In genomic region chr5:165999693-166000092, GRCh38 we compare ENCODE assay signal across 21 cellular contexts.
A peak's percentile ranks its signal among the peaks of the same experiment; 100 is the strongest.
DNase-seq lines count a peak whose midpoint lies in the region; ATAC-seq, FAIRE-seq and TF ChIP-seq lines count a peak whose summit lies in the region.
"Had no signal": no experiment of that assay in that cellular context is flagged by ENCODE, and none has a peak within 500 bp of the region (broad histone marks: within the 10 kb centered on the region; RNA-seq: fewer than 3 reads in every experiment).

No MANE protein-coding gene starts in this region.

- 21% methylated on average over 4 of the region's 4 CpGs for WGBS in SK-N-SH (ENCODE audit: low lambda C conversion rate)
- WGBS in H1 (ENCODE audit: extremely low coverage in 1 of 2, insufficient coverage in 1 of 2, insufficient read length in 1 of 2, insufficient replicate concordance in 2 of 2, low coverage in 1 of 2, low lambda C conversion rate in 2 of 2, missing lambda C conversion rate in 1 of 2), 2 experiments: 94% methylated on average over 4 of the region's 4 CpGs; no CpG with 5 or more reads in 1 of the 2 experiments

- no peak for DNase-seq in SK-N-SH
- no peak for DNase-seq in H1 (ENCODE audit: low read depth in 1 of 2, low spot score in 2 of 2)
- no peak for DNase-seq in gastrocnemius medialis
- DNase-seq in DMS79 treated with DMSO at 0.1 percent for 48 hours (lab: John Stamatoyannopoulos, UW): no peak
- DNase-seq: 8988T; ACHN; BE2C; C1 segment of cervical spinal cord; CD4-positive, alpha-beta memory T cell; CD4-positive, CD25-positive, alpha-beta regulatory T cell; CD8-positive, alpha-beta memory T cell; COR-L47; DND-41; EL; GDM1 had no signal

- H3K79me1 ChIP-seq in H1 (ENCODE audit: low read depth, low read length): no peaks in the 10 kb centered on the region

- peak; percentile 24 for FAIRE-seq in H1 (lab: Jason Lieb, UNC)
- FAIRE-seq: A204.1, GM12878, GM12892, GM18507 had no signal

- no peak overlapping the region for H3K4ac ChIP-seq in H1 (replicated peaks; ENCODE audit: insufficient read length, low read depth, low read length)

- H3K4me3 ChIP-seq in SK-N-SH (ENCODE audit: low read depth in 2 of 2, low read length in 1 of 2) (no peak overlapping the region), H1 (ENCODE audit: extremely low read depth in 1 of 4, insufficient read depth in 2 of 4, low read depth in 3 of 4, low read length in 4 of 4) (no peak overlapping the region), gastrocnemius medialis (no peak overlapping the region)
- H3K4me3 ChIP-seq: BLaER1, GM12878 had no signal

- H3K36me3 ChIP-seq in SK-N-SH (replicated peaks in 1 of 2; ENCODE audit: control insufficient read depth in 1 of 2, insufficient read depth in 2 of 2, low read length in 1 of 2) (no peaks in the 10 kb centered on the region), H1 (ENCODE audit: control insufficient read depth in 2 of 4, insufficient read depth in 4 of 4, low read length in 3 of 4) (no peaks in the 10 kb centered on the region), gastrocnemius medialis (no peaks in the 10 kb centered on the region)
- H3K36me3 ChIP-seq: BE2C, BLaER1 had no signal

- TF ChIP-seq CTCF in SK-N-SH (IDR thresholded peaks at IDR 0.05): no peak
- no peak for TF ChIP-seq CTCF in H1 (IDR thresholded peaks at IDR 0.05; ENCODE audit: control extremely low read depth in 1 of 3, insufficient read depth in 1 of 3, low read depth in 1 of 3, low read length in 3 of 3)
- TF ChIP-seq CTCF in gastrocnemius medialis (IDR thresholded peaks at IDR 0.05 in 4 of 5, conservative IDR thresholded peaks at IDR 0.05 in 1 of 5): no peak

- H2AFZ ChIP-seq in SK-N-SH (ENCODE audit: low read depth): no peak overlapping the region
- no peak overlapping the region; the same call in 1 of the 2 replicates for H2AFZ ChIP-seq in H1 (ENCODE audit: low read length)

- H3K79me2 ChIP-seq in SK-N-SH (ENCODE audit: insufficient read depth): no peaks in the 10 kb centered on the region
- H3K79me2 ChIP-seq in H1 (ENCODE audit: control insufficient read depth in 1 of 2, insufficient read depth in 2 of 2, low read length in 2 of 2): no peaks in the 10 kb centered on the region

- no peak overlapping the region for H3K56ac ChIP-seq in H1 (replicated peaks; ENCODE audit: insufficient read length, low read depth, low read length)

- H3K23me2 ChIP-seq in H1 (ENCODE audit: low read depth, low read length): no peaks in the 10 kb centered on the region

- no peak overlapping the region for H4K5ac ChIP-seq in H1 (ENCODE audit: insufficient read length, low read depth, low read length)

- no peak for TF ChIP-seq POLR2A in H1 (IDR thresholded peaks at IDR 0.05; ENCODE audit: control extremely low read depth in 1 of 2, low read depth in 2 of 2, low read length in 2 of 2)
- no peak for TF ChIP-seq POLR2A in gastrocnemius medialis (IDR thresholded peaks at IDR 0.05)

- H3K27ac ChIP-seq in SK-N-SH (ENCODE audit: low read depth in 2 of 2, low read length in 1 of 2) (peak overlapping the region in 1 of 2 experiments; percentile 62; a peak in 2 of 4 replicates), H1 (ENCODE audit: low read depth, low read length) (no peak overlapping the region), gastrocnemius medialis (no peak overlapping the region)
- H3K27ac ChIP-seq: BLaER1 had no signal

- no peak overlapping the region for H2AK5ac ChIP-seq in H1 (ENCODE audit: low read depth, low read length)

- H3K9me3 ChIP-seq in SK-N-SH: no peaks in the 10 kb centered on the region
- H3K9me3 ChIP-seq in H1 (ENCODE audit: insufficient read depth in 2 of 2, low read depth in 1 of 2, low read length in 1 of 2): no peaks in the 10 kb centered on the region
- H3K9me3 ChIP-seq in gastrocnemius medialis: no peaks in the 10 kb centered on the region
- H3K9me3 ChIP-seq: BE2C, BLaER1 had no signal

- no peak overlapping the region for H4K8ac ChIP-seq in H1 (ENCODE audit: extremely low read depth, insufficient read depth, low read length)

- H3K9me2 ChIP-seq in SK-N-SH: no peaks in the 10 kb centered on the region

- POLR2A ChIA-PET in SK-N-SH (lab: Yijun Ruan, JAX) (no interaction called here), H1 (lab: Charles Lee; ENCODE audit: partially characterized antibody) (no interaction called here)

- no peak overlapping the region for H3K14ac ChIP-seq in H1 (ENCODE audit: insufficient read length)

- intact Hi-C loops in gastrocnemius medialis (cut with DNase I; ENCODE audit: low total_unique reads): no loop called here

- no peak overlapping the region for H4K91ac ChIP-seq in H1 (replicated peaks; ENCODE audit: insufficient read length, low read length)

- no peak overlapping the region for H2BK120ac ChIP-seq in H1 (replicated peaks; ENCODE audit: low read depth, low read length)

- no peak overlapping the region for H2BK5ac ChIP-seq in H1 (ENCODE audit: low read depth, low read length)

- H2BK12ac ChIP-seq in H1 (ENCODE audit: low read depth, low read length): no peak overlapping the region

- no peaks in the 10 kb centered on the region for H3F3A ChIP-seq in SK-N-SH (replicated peaks; ENCODE audit: insufficient read depth)

- in situ Hi-C loops in gastrocnemius medialis (cut with MboI; ENCODE audit: low sequenced_read_pairs in 4 of 4): no loop called here

- H3K4me2 ChIP-seq in SK-N-SH (no peak overlapping the region), H1 (ENCODE audit: insufficient read depth in 1 of 2, low read depth in 2 of 2, low read length in 2 of 2) (no peak overlapping the region)
- H3K4me2 ChIP-seq: BLaER1 had no signal

- peaks cover 0 to 7% of the 10 kb centered on the region in 2 experiments; a peak in 2 of 4 replicates for H3K4me1 ChIP-seq in SK-N-SH (ENCODE audit: control insufficient read depth in 1 of 2, insufficient read depth in 2 of 2, low read depth in 1 of 2, low read length in 1 of 2)
- H3K4me1 ChIP-seq in H1 (replicated peaks in 1 of 4; ENCODE audit: control insufficient read depth in 3 of 4, insufficient read depth in 4 of 4, low read length in 3 of 4): peaks cover 0 to 3% (median 2%) of the 10 kb centered on the region in 4 experiments; a peak in 2 of 7 replicates
- peaks cover 0 to 3% of the 10 kb centered on the region in 2 donors for H3K4me1 ChIP-seq in gastrocnemius medialis
- H3K4me1 ChIP-seq: BLaER1 had no signal

- CTCF ChIA-PET in SK-N-SH (lab: Yijun Ruan, JAX) (no interaction called here), H1 (lab: Charles Lee; ENCODE audit: partially characterized antibody) (no interaction called here)

- TF ChIP-seq RAD21 in SK-N-SH (IDR thresholded peaks at IDR 0.05; ENCODE audit: low read length): 0 out of 2 replicates have a peak, but pooled peaks have one; percentile 11
- no peak for TF ChIP-seq RAD21 in H1 (IDR thresholded peaks at IDR 0.05 in 1 of 2, conservative IDR thresholded peaks at IDR 0.05 in 1 of 2; ENCODE audit: low read depth in 2 of 2, low read length in 2 of 2)

- H3K27me3 ChIP-seq in SK-N-SH (ENCODE audit: insufficient read depth): no peaks in the 10 kb centered on the region
- H3K27me3 ChIP-seq in H1 (replicated peaks in 1 of 4; ENCODE audit: control insufficient read depth in 3 of 4, extremely low read depth in 1 of 4, insufficient read depth in 3 of 4, low read length in 3 of 4): no peaks in the 10 kb centered on the region
- H3K27me3 ChIP-seq in gastrocnemius medialis: no peaks in the 10 kb centered on the region
- H3K27me3 ChIP-seq: BE2C, BLaER1 had no signal

- peak in 1 of 2 experiments; percentile 73; a peak in 2 of 4 replicates for TF ChIP-seq EP300 in SK-N-SH (IDR thresholded peaks at IDR 0.05; ENCODE audit: borderline replicate concordance in 1 of 2, low read depth in 1 of 2, low read length in 1 of 2)
- TF ChIP-seq EP300 in H1 (IDR thresholded peaks at IDR 0.05; ENCODE audit: borderline replicate concordance in 1 of 2, low read depth in 2 of 2, low read length in 2 of 2): no peak

- H3K9ac ChIP-seq in SK-N-SH (no peak overlapping the region), H1 (replicated peaks in 1 of 4; ENCODE audit: extremely low read depth in 1 of 4, low read depth in 3 of 4, low read length in 3 of 4) (no peak overlapping the region)
- H3K9ac ChIP-seq: BLaER1 had no signal

- no peak overlapping the region for H3K23ac ChIP-seq in H1 (ENCODE audit: insufficient read length)

- H4K20me1 ChIP-seq in SK-N-SH (ENCODE audit: insufficient read depth): no peaks in the 10 kb centered on the region
- no peaks in the 10 kb centered on the region for H4K20me1 ChIP-seq in H1 (replicated peaks in 1 of 2; ENCODE audit: control insufficient read depth in 1 of 2, insufficient read depth in 2 of 2, low read length in 2 of 2)
- H4K20me1 ChIP-seq: BLaER1 had no signal

- H2BK15ac ChIP-seq in H1 (ENCODE audit: low read length): no peak overlapping the region

- ATAC-seq in gastrocnemius medialis (no peak), esophagus mucosa (no peak)
- ATAC-seq: GM12878 had no signal

- H2BK20ac ChIP-seq in H1 (ENCODE audit: low read length): no peak overlapping the region

- H3K18ac ChIP-seq in H1 (ENCODE audit: extremely low read depth, low read length): no peak overlapping the region

TF ChIP-seq in SK-N-SH, 30 proteins besides CTCF, POLR2A, EP300 and RAD21 (continues in another document):
- TF ChIP-seq JUND (IDR thresholded peaks at IDR 0.05) (no peak), FOXM1 (IDR thresholded peaks at IDR 0.05; ENCODE audit: low read depth) (no peak), ELF1 (IDR thresholded peaks at IDR 0.05) (no peak), FOSL2 (IDR thresholded peaks at IDR 0.05; ENCODE audit: borderline replicate concordance, low read depth) (no peak)

TF ChIP-seq in H1, 55 proteins besides CTCF, POLR2A, EP300 and RAD21 (continues in another document):
- no peak for TF ChIP-seq SUZ12 (IDR thresholded peaks at IDR 0.05; ENCODE audit: low read length)
- TF ChIP-seq SP1 (IDR thresholded peaks at IDR 0.05; ENCODE audit: low read depth, low read length): no peak
- TF ChIP-seq BCL11A (IDR thresholded peaks at IDR 0.05; ENCODE audit: low read depth in 2 of 2, low read length in 2 of 2): no peak
- no peak for TF ChIP-seq ATF3 (IDR thresholded peaks at IDR 0.05; ENCODE audit: insufficient read depth, low read depth, low read length)
- TF ChIP-seq SP2 (IDR thresholded peaks at IDR 0.05; ENCODE audit: low read length): no peak
- no peak for TF ChIP-seq TCF12 (IDR thresholded peaks at IDR 0.05; ENCODE audit: low read depth, low read length)
- TF ChIP-seq CHD1 (IDR thresholded peaks at IDR 0.05; ENCODE audit: low read depth, low read length): no peak
- no peak for TF ChIP-seq BRCA1 (IDR thresholded peaks at IDR 0.05; ENCODE audit: low read depth, low read length)
- no peak for TF ChIP-seq CREB1 (IDR thresholded peaks at IDR 0.05)
- TF ChIP-seq BACH1 (IDR thresholded peaks at IDR 0.05; ENCODE audit: low read length): no peak
- TF ChIP-seq CBX5 (IDR thresholded peaks at IDR 0.05; ENCODE audit: low read depth, low read length): no peak
- no peak for TF ChIP-seq SIX5 (IDR thresholded peaks at IDR 0.05; ENCODE audit: low read depth, low read length)
- TF ChIP-seq CEBPB (IDR thresholded peaks at IDR 0.05; ENCODE audit: low read depth, low read length): no peak
- no peak for TF ChIP-seq SIN3A (conservative IDR thresholded peaks at IDR 0.05 in 1 of 2, IDR thresholded peaks at IDR 0.05 in 1 of 2; ENCODE audit: low read depth in 1 of 2, low read length in 2 of 2)

Comparison
In these comparisons a context has a peak if more than half of its experiments do, and no peak if none do; other contexts are left out.
1. Of the 17 proteins assayed by ChIP-seq in both H1 and SK-N-SH: peak only in H1: none; only in SK-N-SH: CHD2, RAD21 and TCF12; in both: none; in neither: 13; mixed calls (peak in some experiments, not most) for 1.